Comparison of ENCODE assay signal across 28 cellular contexts in the genomic region with DNA sequence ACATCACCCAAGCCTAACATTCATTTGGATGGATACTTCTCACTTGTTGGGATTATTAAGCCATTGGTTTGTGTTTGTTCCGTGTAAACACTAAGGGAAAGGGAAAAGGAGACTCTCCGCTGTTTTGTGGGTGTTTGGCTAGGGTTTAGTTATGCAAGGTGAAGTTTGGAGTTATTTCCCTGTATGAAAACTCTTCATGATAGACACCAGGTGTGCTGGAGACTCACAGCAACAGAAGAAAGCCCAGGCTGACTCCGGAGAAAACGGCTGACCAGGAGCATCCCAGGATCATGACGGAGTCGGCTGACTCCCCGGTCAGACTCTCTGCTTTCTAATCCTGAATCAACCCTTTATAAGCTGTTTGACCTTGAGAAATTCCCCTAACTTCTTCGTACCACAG.
DNase-seq lines count a peak whose midpoint lies in the region; ATAC-seq, FAIRE-seq and TF ChIP-seq lines count a peak whose summit lies in the region.
"Had no signal": no experiment of that assay in that cellular context is flagged by ENCODE, and none has a peak within 500 bp of the region (broad histone marks: within the 10 kb centered on the region; RNA-seq: fewer than 3 reads in every experiment).

No MANE protein-coding gene starts in this region.

- no peaks in the 10 kb centered on the region for H4K20me1 ChIP-seq in IMR-90 (ENCODE audit: insufficient read depth, low read length)

- no peak overlapping the region for H3K18ac ChIP-seq in IMR-90 (ENCODE audit: low read depth, low read length)

- H3K36me3 ChIP-seq in IMR-90 (ENCODE audit: control insufficient read depth, insufficient read depth, low read length) (no peaks in the 10 kb centered on the region), body of pancreas (replicated peaks in 1 of 2; ENCODE audit: insufficient read depth in 1 of 2, low read depth in 2 of 2) (no peaks in the 10 kb centered on the region), pancreas (no peaks in the 10 kb centered on the region)
- H3K36me3 ChIP-seq: MG63, suprapubic skin had no signal

- TF ChIP-seq POLR2A in IMR-90 (IDR thresholded peaks at IDR 0.05; ENCODE audit: low read depth, low read length) (no peak), body of pancreas (IDR thresholded peaks at IDR 0.05) (no peak)

- no peak for TF ChIP-seq RAD21 in IMR-90 (IDR thresholded peaks at IDR 0.05; ENCODE audit: low read length)

- no peak overlapping the region for H2BK120ac ChIP-seq in IMR-90 (ENCODE audit: low read depth, low read length)

- H2AK5ac ChIP-seq in IMR-90 (ENCODE audit: low read depth, low read length), result no peak overlapping the region

- H4K8ac ChIP-seq in IMR-90 (ENCODE audit: low read depth in 2 of 2, low read length in 2 of 2), result no peak overlapping the region

- no peak overlapping the region for H2BK15ac ChIP-seq in IMR-90 (ENCODE audit: low read depth, low read length)

- no peak overlapping the region for H2BK5ac ChIP-seq in IMR-90 (ENCODE audit: low read depth, low read length, poor library complexity, severe bottlenecking)

- H3K27ac ChIP-seq in IMR-90 (ENCODE audit: insufficient read depth, low read length) (no peak overlapping the region), body of pancreas (peak overlapping the region in 1 of 4 donors; percentile 14), pancreas (peak overlapping the region in 1 of 4 donors; percentile 13)
- H3K27ac ChIP-seq: suprapubic skin had no signal

- WGBS in IMR-90 (ENCODE audit: extremely low coverage in 2 of 2, insufficient read length in 1 of 2), 2 experiments, result no CpG with 5 or more reads among the region's 8 CpGs
- 40 to 46% methylated on average over 8 of the region's 8 CpGs for WGBS in body of pancreas, 2 donors
- WGBS in pancreas, 2 donors, result 30 to 36% methylated on average over 8 of the region's 8 CpGs

- dilution Hi-C loops in IMR-90 (cut with HindIII; ENCODE audit: low sequenced_read_pairs, unreplicated experiment), result no loop called here

- TF ChIP-seq CTCF in IMR-90 (conservative IDR thresholded peaks at IDR 0.05; ENCODE audit: low read depth, low read length) (no peak), body of pancreas (IDR thresholded peaks at IDR 0.05) (no peak), pancreas (IDR thresholded peaks at IDR 0.05) (no peak)

- no TSS peak for BruUV-seq in IMR-90 (replicated peaks; lab: Mats Ljungman, UMichigan)

- H3K56ac ChIP-seq in IMR-90 (ENCODE audit: extremely low read depth, insufficient read depth, low read length), result no peak overlapping the region

- H3K4me2 ChIP-seq in IMR-90 (ENCODE audit: low read depth, low read length), result no peak overlapping the region
- H3K4me2 ChIP-seq: SK-N-SH had no signal

- H3K27me3 ChIP-seq in IMR-90 (ENCODE audit: control insufficient read depth, insufficient read depth, low read length), result no peaks in the 10 kb centered on the region
- no peaks in the 10 kb centered on the region for H3K27me3 ChIP-seq in body of pancreas
- no peaks in the 10 kb centered on the region for H3K27me3 ChIP-seq in pancreas
- H3K27me3 ChIP-seq: MG63, suprapubic skin had no signal

- ATAC-seq in IMR-90 (ENCODE audit: low read depth) (no peak), body of pancreas (peak; percentile 49), pancreas (peak in 3 of 4 donors; percentile 13 to 53 (median 41)), GM18909 (IDR thresholded peaks at IDR 0.05; ENCODE audit: poor library complexity, unreplicated experiment) (no peak)
- ATAC-seq: activated naive CD4-positive, alpha-beta T cell treated with anti-CD3 and anti-CD28 coated beads, Interleukin-2, amount 50 U/mL, for 72 hours; left cardiac atrium; WTC11 had no signal

- DNase-seq in COLO668 (lab: John Stamatoyannopoulos, UW; ENCODE audit: unreplicated experiment) (peak; percentile 21), IMR-90 (no peak), body of pancreas (peak in 1 of 4 donors; percentile 1), pancreas (no peak), NCI-H345 (lab: John Stamatoyannopoulos, UW) (no peak), NCI-H1694 treated with DMSO at 0.1 percent for 48 hours (lab: John Stamatoyannopoulos, UW) (no peak)
- DNase-seq: activated CD8-positive, alpha-beta memory T cell treated with anti-CD3 and anti-CD28 coated beads, Interleukin-2, amount 50 U/mL, for 48 hours; central memory CD4-positive, alpha-beta T cell; COR-L47; glutamatergic neuron; KBM-7; left cardiac atrium; MG63; NCI-H1417; NCI-H2107; occipital lobe; retina; RPMI8226; SK-N-SH; small intestine; stimulated activated CD4-positive, alpha-beta T cell treated with anti-CD3 and anti-CD28 coated beads, Interleukin-2, amount 100 ng/mL, for 24 hours had no signal

- in situ Hi-C loops in IMR-90 (cut with MboI; ENCODE audit: low sequenced_read_pairs), result no loop called here

- H2AK9ac ChIP-seq in IMR-90 (replicated peaks; ENCODE audit: low read depth, low read length, poor library complexity), result no peak overlapping the region

- intact Hi-C loops in IMR-90 (cut with micrococcal nuclease) (no loop called here), body of pancreas (cut with DNase I) (no loop called here), pancreas (cut with DNase I) (no loop called here)

- H3K4ac ChIP-seq in IMR-90 (ENCODE audit: low read depth, low read length), result no peak overlapping the region

- H3K9ac ChIP-seq in IMR-90 (ENCODE audit: low read depth, low read length), result no peak overlapping the region
- H3K9ac ChIP-seq: SK-N-SH had no signal

- H3K14ac ChIP-seq in IMR-90 (replicated peaks; ENCODE audit: low read depth, low read length), result 0 out of 2 replicates have a peak overlapping the region, but pooled peaks have one; percentile 52

- FAIRE-seq in pancreas (lab: Jason Lieb, UNC), result no peak
- FAIRE-seq: astrocyte, GM12891, H1, small intestine had no signal

- CTCF ChIA-PET in IMR-90 (lab: Yijun Ruan, JAX), result no interaction called here

- H3K79me1 ChIP-seq in IMR-90 (ENCODE audit: low read depth in 1 of 2, low read length in 2 of 2), result no peaks in the 10 kb centered on the region

- H3K9me1 ChIP-seq in IMR-90 (ENCODE audit: insufficient read depth, low read length), result no peaks in the 10 kb centered on the region

- H3K9me3 ChIP-seq in IMR-90 (ENCODE audit: control insufficient read depth, insufficient read depth, low read length), result no peaks in the 10 kb centered on the region
- H3K9me3 ChIP-seq in body of pancreas, result no peaks in the 10 kb centered on the region
- no peaks in the 10 kb centered on the region for H3K9me3 ChIP-seq in pancreas
- H3K9me3 ChIP-seq: MG63, SK-N-SH, suprapubic skin had no signal

- no peak overlapping the region for H4K5ac ChIP-seq in IMR-90 (ENCODE audit: low read depth, low read length)

- H3K4me3 ChIP-seq in IMR-90 (ENCODE audit: insufficient read depth, low read depth, low read length) (no peak overlapping the region), body of pancreas (no peak overlapping the region), pancreas (no peak overlapping the region)
- H3K4me3 ChIP-seq: MG63, suprapubic skin had no signal

- no peak overlapping the region for H2AFZ ChIP-seq in IMR-90 (replicated peaks; ENCODE audit: low read length, poor library complexity)

- H3K4me1 ChIP-seq in IMR-90 (ENCODE audit: control insufficient read depth, insufficient read depth, low read length), result no peaks in the 10 kb centered on the region
- peaks cover 14% of the 10 kb centered on the region for H3K4me1 ChIP-seq in body of pancreas
- peaks cover 0 to 17% (median 6%) of the 10 kb centered on the region in 3 donors for H3K4me1 ChIP-seq in pancreas

- no peak overlapping the region for H3K23ac ChIP-seq in IMR-90 (ENCODE audit: low read depth, low read length)

- H4K91ac ChIP-seq in IMR-90 (ENCODE audit: insufficient read depth, low read depth, low read length), result no peak overlapping the region

- POLR2A ChIA-PET in IMR-90 (lab: Charles Lee; ENCODE audit: unreplicated experiment), result no interaction called here

- H2BK20ac ChIP-seq in IMR-90 (ENCODE audit: low read depth, low read length), result no peak overlapping the region

TF ChIP-seq in IMR-90, 13 proteins besides CTCF, POLR2A, EP300 and RAD21:
- TF ChIP-seq CHD1 (IDR thresholded peaks at IDR 0.05; ENCODE audit: low read depth, low read length), result no peak
- TF ChIP-seq, protein P1, sequence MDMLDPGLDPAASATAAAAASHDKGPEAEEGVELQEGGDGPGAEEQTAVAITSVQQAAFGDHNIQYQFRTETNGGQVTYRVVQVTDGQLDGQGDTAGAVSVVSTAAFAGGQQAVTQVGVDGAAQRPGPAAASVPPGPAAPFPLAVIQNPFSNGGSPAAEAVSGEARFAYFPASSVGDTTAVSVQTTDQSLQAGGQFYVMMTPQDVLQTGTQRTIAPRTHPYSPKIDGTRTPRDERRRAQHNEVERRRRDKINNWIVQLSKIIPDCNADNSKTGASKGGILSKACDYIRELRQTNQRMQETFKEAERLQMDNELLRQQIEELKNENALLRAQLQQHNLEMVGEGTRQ (IDR thresholded peaks at IDR 0.05; ENCODE audit: low read depth, low read length), result no peak
- TF ChIP-seq BHLHE40 (IDR thresholded peaks at IDR 0.05; ENCODE audit: low read depth, low read length), result no peak
- no peak for TF ChIP-seq MAZ (IDR thresholded peaks at IDR 0.05; ENCODE audit: borderline replicate concordance, low read depth, low read length)
- TF ChIP-seq CEBPB (IDR thresholded peaks at IDR 0.05; ENCODE audit: low read depth, low read length), result no peak
- TF ChIP-seq RFX5 (IDR thresholded peaks at IDR 0.05; ENCODE audit: low read depth, low read length), result no peak
- TF ChIP-seq SMC3 (IDR thresholded peaks at IDR 0.05; ENCODE audit: low read depth, low read length), result no peak
- TF ChIP-seq FOS (IDR thresholded peaks at IDR 0.05; ENCODE audit: low read depth, low read length), result no peak
- no peak for TF ChIP-seq MXI1 (IDR thresholded peaks at IDR 0.05; ENCODE audit: borderline replicate concordance, low read depth, low read length)
TF ChIP-seq in IMR-90: peak in this region for 0.

Comparison
In these comparisons a context has a peak if more than half of its experiments do, and no peak if none do; other contexts are left out.
1. ATAC-seq: peak in body of pancreas (single experiment) and pancreas (3 of 4); none in IMR-90 (single experiment) and GM18909 (single experiment).